Comparison of ENCODE assay signal across 38 cellular contexts in genomic region chr20:62416651-62417637, GRCh38. TPM values are rescaled to one million over a fixed set of nuclear protein-coding genes. Genes with fewer than 3 reads are reported as not detected.
"Had no signal": no experiment of that assay in that cellular context is flagged by ENCODE, and none has a peak within 500 bp of the region (broad histone marks: within the 10 kb centered on the region; RNA-seq: fewer than 3 reads in every experiment).

No MANE protein-coding gene starts in this region.

- ATAC-seq: activated CD8-positive, alpha-beta T cell treated with anti-CD3 and anti-CD28 coated beads for 36 hours; activated naive CD4-positive, alpha-beta T cell treated with anti-CD3 and anti-CD28 coated beads, Interleukin-2, amount 50 U/mL, for 72 hours; activated T-cell treated with anti-CD3 and anti-CD28 coated beads, Interleukin-2, amount 50 U/mL, for 4 hours; activated T-cell treated with anti-CD3 and anti-CD28 coated beads, Interleukin-2, amount 50 U/mL, for 72 hours; activated T-helper 17 cell treated with anti-CD3 and anti-CD28 coated beads, Interleukin-2, amount 50 U/mL, for 72 hours had no signal

- H3K9me3 ChIP-seq: adrenal gland, ascending aorta had no signal

- H3K4me1 Mint-ChIP-seq: activated B cell treated with CpG ODN at 0.5 μM for 24 hours; activated CD4-positive, alpha-beta T cell treated with anti-CD3 and anti-CD28 coated beads, Interleukin-2, amount 10 ng/mL, durations not matched to agents 24 days and 14 days; activated naive CD8-positive, alpha-beta T cell treated with anti-CD3 and anti-CD28 coated beads for 36 hours; activated T-helper 17 cell treated with anti-CD3 and anti-CD28 coated beads, Interleukin-2, amount 50 U/mL, for 72 hours; brain; central memory CD8-positive, alpha-beta T cell had no signal

- H3K27ac ChIP-seq: adrenal gland, ascending aorta, cardiac muscle cell, VCaP had no signal

- H3K4me1 ChIP-seq: adrenal gland, ascending aorta had no signal

- H3K4me3 ChIP-seq: adrenal gland, ascending aorta, cardiac muscle cell had no signal

- H3K27me3 ChIP-seq: adrenal gland, ascending aorta, cardiac muscle cell had no signal

- H3K27ac Mint-ChIP-seq: activated B cell treated with CpG ODN at 0.5 μM for 24 hours; activated CD4-positive, alpha-beta memory T cell treated with anti-CD3 and anti-CD28 coated beads for 36 hours; activated CD4-positive, alpha-beta T cell treated with anti-CD3 and anti-CD28 coated beads, Interleukin-2, amount 10 ng/mL, durations not matched to agents 24 days and 14 days; activated CD8-positive, alpha-beta T cell treated with anti-CD3 and anti-CD28 coated beads for 36 hours; activated naive CD4-positive, alpha-beta T cell treated with anti-CD3 and anti-CD28 coated beads for 36 hours; activated naive CD4-positive, alpha-beta T cell treated with anti-CD3 and anti-CD28 coated beads, Interleukin-2, amount 50 U/mL, for 72 hours; activated naive CD8-positive, alpha-beta T cell treated with anti-CD3 and anti-CD28 coated beads for 36 hours; activated T-cell treated with anti-CD3 and anti-CD28 coated beads, Interleukin-2, amount 50 U/mL, for 72 hours; activated T-helper 1 cell treated with anti-CD3 and anti-CD28 coated beads, Interleukin-12 subunit alpha, Interleukin-12 subunit beta, Interleukin-2, Interleukin-4 antibody, amounts not matched to agents 30 ng/mL and 10 ng/mL and 1 ng/mL, durations not matched to agents 14 hours and 24 hours and 36 hours; activated T-helper 17 cell treated with anti-CD3 and anti-CD28 coated beads, Interleukin-2, amount 50 U/mL, for 72 hours; brain; T-helper 1 cell treated with Interleukin-12 subunit alpha and Interleukin-12 subunit beta and Interleukin-4 antibody, amounts not matched to agents 30 μg/mL and 1 μg/mL, for 36 hours; T-helper 2 cell treated with Interferon-gamma antibody and Interleukin-4, amounts not matched to agents 5 μg/mL and 100 μg/mL, for 36 hours had no signal

- FAIRE-seq: bronchial epithelial cell, TTC549 had no signal

- H3K36me3 Mint-ChIP-seq: activated CD4-positive, alpha-beta memory T cell treated with anti-CD3 and anti-CD28 coated beads for 36 hours; activated naive CD4-positive, alpha-beta T cell treated with anti-CD3 and anti-CD28 coated beads, Interleukin-2, amount 50 U/mL, for 72 hours; activated naive CD8-positive, alpha-beta T cell treated with anti-CD3 and anti-CD28 coated beads for 36 hours; brain had no signal

- H3K36me3 ChIP-seq: adrenal gland, ascending aorta, cardiac muscle cell had no signal

- H3K4me3 Mint-ChIP-seq: activated B cell treated with CpG ODN at 0.5 μM for 24 hours; activated CD4-positive, alpha-beta memory T cell treated with anti-CD3 and anti-CD28 coated beads for 36 hours; activated CD4-positive, alpha-beta T cell treated with anti-CD3 and anti-CD28 coated beads, Interleukin-2, amount 10 ng/mL, durations not matched to agents 24 days and 14 days; activated CD8-positive, alpha-beta T cell treated with anti-CD3 and anti-CD28 coated beads for 36 hours; activated naive CD4-positive, alpha-beta T cell treated with anti-CD3 and anti-CD28 coated beads for 36 hours; activated naive CD8-positive, alpha-beta T cell treated with anti-CD3 and anti-CD28 coated beads for 36 hours; activated T-cell treated with anti-CD3 and anti-CD28 coated beads, Interleukin-2, amount 50 U/mL, for 4 hours; activated T-cell treated with anti-CD3 and anti-CD28 coated beads, Interleukin-2, amount 50 U/mL, for 72 hours; activated T-helper 1 cell treated with anti-CD3 and anti-CD28 coated beads, Interleukin-12 subunit alpha, Interleukin-12 subunit beta, Interleukin-2, Interleukin-4 antibody, amounts not matched to agents 30 ng/mL and 10 ng/mL and 1 ng/mL, durations not matched to agents 14 hours and 24 hours and 36 hours; activated T-helper 17 cell treated with anti-CD3 and anti-CD28 coated beads, Interleukin-2, amount 50 U/mL, for 72 hours; brain; central memory CD8-positive, alpha-beta T cell; T-helper 1 cell treated with Interleukin-12 subunit alpha and Interleukin-12 subunit beta and Interleukin-4 antibody, amounts not matched to agents 30 μg/mL and 1 μg/mL, for 36 hours; T-helper 2 cell treated with Interferon-gamma antibody and Interleukin-4, amounts not matched to agents 5 μg/mL and 100 μg/mL, for 36 hours had no signal

- DNase-seq: activated B cell treated with CpG ODN at 0.5 μM for 24 hours; activated CD4-positive, alpha-beta memory T cell treated with anti-CD3 and anti-CD28 coated beads for 36 hours; activated CD4-positive, alpha-beta T cell treated with anti-CD3 and anti-CD28 coated beads for 4 hours; activated CD4-positive, alpha-beta T cell treated with anti-CD3 and anti-CD28 coated beads, Interleukin-2, amount 10 ng/mL, durations not matched to agents 24 days and 14 days; activated CD4-positive, CD25-positive, alpha-beta regulatory T cell treated with anti-CD3 and anti-CD28 coated beads, Interleukin-2, amount 50 U/mL, for 72 hours; activated CD8-positive, alpha-beta memory T cell treated with anti-CD3 and anti-CD28 coated beads, Interleukin-2, amount 50 U/mL, for 4 hours; activated CD8-positive, alpha-beta T cell treated with anti-CD3 and anti-CD28 coated beads for 36 hours; activated effector memory CD4-positive, alpha-beta T cell treated with anti-CD3 and anti-CD28 coated beads, Interleukin-2, amount 50 U/mL, for 16 hours; activated gamma-delta T cell treated with Interleukin-2 at 50 U/mL for 16 hours; activated naive CD4-positive, alpha-beta T cell; activated naive CD4-positive, alpha-beta T cell treated with anti-CD3 and anti-CD28 coated beads for 36 hours; activated naive CD4-positive, alpha-beta T cell treated with anti-CD3 and anti-CD28 coated beads, Interleukin-2, amount 50 U/mL, for 16 hours; activated naive CD8-positive, alpha-beta T cell treated with anti-CD3 and anti-CD28 coated beads for 36 hours; activated T-cell treated with anti-CD3 and anti-CD28 coated beads for 4 hours; activated T-cell treated with anti-CD3 and anti-CD28 coated beads, Interleukin-2, amount 50 U/mL, for 1 hour; activated T-cell treated with anti-CD3 and anti-CD28 coated beads, Interleukin-2, amount 50 U/mL, for 4 hours; activated T-cell treated with anti-CD3 and anti-CD28 coated beads, Interleukin-2, amount 50 U/mL, for 72 hours; adrenal gland; amniotic stem cell; caudate nucleus; cerebellar nuclear complex; T-helper 1 cell; T-helper 2 cell; T-helper 9 cell had no signal

- H3K9me3 Mint-ChIP-seq: activated B cell treated with CpG ODN at 0.5 μM for 24 hours; activated CD4-positive, alpha-beta memory T cell treated with anti-CD3 and anti-CD28 coated beads for 36 hours; activated CD4-positive, alpha-beta T cell treated with anti-CD3 and anti-CD28 coated beads, Interleukin-2, amount 10 ng/mL, durations not matched to agents 24 days and 14 days; activated CD8-positive, alpha-beta T cell treated with anti-CD3 and anti-CD28 coated beads for 36 hours; activated naive CD4-positive, alpha-beta T cell treated with anti-CD3 and anti-CD28 coated beads for 36 hours; activated naive CD4-positive, alpha-beta T cell treated with anti-CD3 and anti-CD28 coated beads, Interleukin-2, amount 50 U/mL, for 72 hours; activated naive CD8-positive, alpha-beta T cell treated with anti-CD3 and anti-CD28 coated beads for 36 hours; activated T-cell treated with anti-CD3 and anti-CD28 coated beads, Interleukin-2, amount 50 U/mL, for 4 hours; activated T-helper 1 cell treated with anti-CD3 and anti-CD28 coated beads, Interleukin-12 subunit alpha, Interleukin-12 subunit beta, Interleukin-2, Interleukin-4 antibody, amounts not matched to agents 30 ng/mL and 10 ng/mL and 1 ng/mL, durations not matched to agents 14 hours and 24 hours and 36 hours; activated T-helper 17 cell treated with anti-CD3 and anti-CD28 coated beads, Interleukin-2, amount 50 U/mL, for 72 hours; central memory CD8-positive, alpha-beta T cell; T-helper 1 cell treated with Interleukin-12 subunit alpha and Interleukin-12 subunit beta and Interleukin-4 antibody, amounts not matched to agents 30 μg/mL and 1 μg/mL, for 36 hours; T-helper 2 cell treated with Interferon-gamma antibody and Interleukin-4, amounts not matched to agents 5 μg/mL and 100 μg/mL, for 36 hours had no signal

- H3K27me3 Mint-ChIP-seq: activated B cell treated with CpG ODN at 0.5 μM for 24 hours; activated CD4-positive, alpha-beta memory T cell treated with anti-CD3 and anti-CD28 coated beads for 36 hours; activated CD4-positive, alpha-beta T cell treated with anti-CD3 and anti-CD28 coated beads, Interleukin-2, amount 10 ng/mL, durations not matched to agents 24 days and 14 days; activated CD8-positive, alpha-beta T cell treated with anti-CD3 and anti-CD28 coated beads for 36 hours; activated naive CD8-positive, alpha-beta T cell treated with anti-CD3 and anti-CD28 coated beads for 36 hours; activated T-helper 17 cell treated with anti-CD3 and anti-CD28 coated beads, Interleukin-2, amount 50 U/mL, for 72 hours; central memory CD8-positive, alpha-beta T cell had no signal

RNA-seq across cellular contexts. Expression of gene RBBP8NL, which starts 10.4 kb away (rescaled TPM):
- total RNA-seq: activated B cell treated with CpG ODN at 0.5 μM for 24 hours; activated CD4-positive, alpha-beta memory T cell treated with anti-CD3 and anti-CD28 coated beads for 36 hours; activated CD4-positive, alpha-beta T cell treated with anti-CD3 and anti-CD28 coated beads, Interleukin-2, amount 10 ng/mL, durations not matched to agents 24 days and 14 days; activated CD8-positive, alpha-beta memory T cell treated with anti-CD3 and anti-CD28 coated beads for 36 hours; activated CD8-positive, alpha-beta T cell treated with anti-CD3 and anti-CD28 coated beads for 36 hours; activated naive CD4-positive, alpha-beta T cell treated with anti-CD3 and anti-CD28 coated beads for 36 hours; activated naive CD4-positive, alpha-beta T cell treated with anti-CD3 and anti-CD28 coated beads, Interleukin-2, amount 50 U/mL, for 72 hours; activated naive CD8-positive, alpha-beta T cell treated with anti-CD3 and anti-CD28 coated beads for 36 hours; activated T-cell treated with anti-CD3 and anti-CD28 coated beads, Interleukin-2, amount 50 U/mL, for 4 hours; activated T-cell treated with anti-CD3 and anti-CD28 coated beads, Interleukin-2, amount 50 U/mL, for 72 hours; activated T-helper 1 cell treated with anti-CD3 and anti-CD28 coated beads, Interleukin-12 subunit alpha, Interleukin-12 subunit beta, Interleukin-2, Interleukin-4 antibody, amounts not matched to agents 30 ng/mL and 10 ng/mL and 1 ng/mL, durations not matched to agents 14 hours and 24 hours and 36 hours; activated T-helper 17 cell treated with anti-CD3 and anti-CD28 coated beads, Interleukin-2, amount 50 U/mL, for 72 hours; adrenal gland; ascending aorta; cardiac muscle cell; chondrocyte had no signal
- polyA plus RNA-seq: adrenal gland, cardiac muscle cell had no signal

RNA-seq across cellular contexts. Expression of gene GATA5, which starts 58.9 kb away (rescaled TPM):
- total RNA-seq: activated B cell treated with CpG ODN at 0.5 μM for 24 hours; activated CD4-positive, alpha-beta memory T cell treated with anti-CD3 and anti-CD28 coated beads for 36 hours; activated CD4-positive, alpha-beta T cell treated with anti-CD3 and anti-CD28 coated beads, Interleukin-2, amount 10 ng/mL, durations not matched to agents 24 days and 14 days; activated CD8-positive, alpha-beta memory T cell treated with anti-CD3 and anti-CD28 coated beads for 36 hours; activated CD8-positive, alpha-beta T cell treated with anti-CD3 and anti-CD28 coated beads for 36 hours; activated naive CD4-positive, alpha-beta T cell treated with anti-CD3 and anti-CD28 coated beads for 36 hours; activated naive CD4-positive, alpha-beta T cell treated with anti-CD3 and anti-CD28 coated beads, Interleukin-2, amount 50 U/mL, for 72 hours; activated naive CD8-positive, alpha-beta T cell treated with anti-CD3 and anti-CD28 coated beads for 36 hours; activated T-cell treated with anti-CD3 and anti-CD28 coated beads, Interleukin-2, amount 50 U/mL, for 4 hours; activated T-cell treated with anti-CD3 and anti-CD28 coated beads, Interleukin-2, amount 50 U/mL, for 72 hours; activated T-helper 1 cell treated with anti-CD3 and anti-CD28 coated beads, Interleukin-12 subunit alpha, Interleukin-12 subunit beta, Interleukin-2, Interleukin-4 antibody, amounts not matched to agents 30 ng/mL and 10 ng/mL and 1 ng/mL, durations not matched to agents 14 hours and 24 hours and 36 hours; activated T-helper 17 cell treated with anti-CD3 and anti-CD28 coated beads, Interleukin-2, amount 50 U/mL, for 72 hours; ascending aorta; bronchial epithelial cell; chondrocyte had no signal
